8 cellular contexts compared by ENCODE assay signal in genomic region chr17:18960803-18961511, GRCh38. TPM values are rescaled to one million over a fixed set of nuclear protein-coding genes. Genes with fewer than 3 reads are reported as not detected.
DNase-seq lines count a peak whose midpoint lies in the region; ATAC-seq and TF ChIP-seq lines count a peak whose summit lies in the region.

No MANE protein-coding gene starts in this region.

- ATAC-seq in GM21528 (IDR thresholded peaks at IDR 0.05; ENCODE audit: low FRiP score, unreplicated experiment): peak; percentile 61
- peak; percentile 58 for ATAC-seq in activated naive CD8-positive, alpha-beta T cell treated with anti-CD3 and anti-CD28 coated beads, Interleukin-2, amount 50 U/mL, for 24 hours
- ATAC-seq in left ventricle myocardium superior: peak; percentile 89
- peak; percentile 81 to 92 for ATAC-seq in gastrocnemius medialis
- no peak for ATAC-seq in HG02840 (IDR thresholded peaks at IDR 0.05; ENCODE audit: low FRiP score, unreplicated experiment)

- in situ Hi-C loops in gastrocnemius medialis (cut with MboI; ENCODE audit: low sequenced_read_pairs in 4 of 4): loop anchor here in 1 of 4 donors (10.0 kb wide), 1 partner anchor 54 kb away; no protein-coding TSS in a partner anchor

- TF ChIP-seq CTCF in gastrocnemius medialis (IDR thresholded peaks at IDR 0.05 in 4 of 5, conservative IDR thresholded peaks at IDR 0.05 in 1 of 5): peak; percentile 73 to 96 (median 92)

- no peaks in the 10 kb centered on the region for H3K27me3 ChIP-seq in gastrocnemius medialis

- H3K27me3 Mint-ChIP-seq in activated naive CD8-positive, alpha-beta T cell treated with anti-CD3 and anti-CD28 coated beads, Interleukin-2, amount 50 U/mL, for 24 hours: no peaks in the 10 kb centered on the region

- H3K36me3 ChIP-seq in gastrocnemius medialis: no peaks in the 10 kb centered on the region

- H3K27ac ChIP-seq in gastrocnemius medialis: no peak overlapping the region

- no peak for TF ChIP-seq POLR2A in gastrocnemius medialis (IDR thresholded peaks at IDR 0.05)

- H3K27ac Mint-ChIP-seq in activated naive CD8-positive, alpha-beta T cell treated with anti-CD3 and anti-CD28 coated beads, Interleukin-2, amount 50 U/mL, for 24 hours: no peak overlapping the region

- H3K9me3 ChIP-seq in gastrocnemius medialis: no peaks in the 10 kb centered on the region

- intact Hi-C loops in left ventricle myocardium superior (cut with micrococcal nuclease) (no loop called here), gastrocnemius medialis (cut with DNase I; ENCODE audit: low total_unique reads) (no loop called here)

- H3K9me3 Mint-ChIP-seq in activated naive CD8-positive, alpha-beta T cell treated with anti-CD3 and anti-CD28 coated beads, Interleukin-2, amount 50 U/mL, for 24 hours: no peaks in the 10 kb centered on the region

- H3K4me3 Mint-ChIP-seq in activated naive CD8-positive, alpha-beta T cell treated with anti-CD3 and anti-CD28 coated beads, Interleukin-2, amount 50 U/mL, for 24 hours: peak overlapping the region; percentile 29

- DNase-seq in COLO829 (ENCODE audit: low spot score) (peak; percentile 58), LoVo (ENCODE audit: low spot score) (peak; percentile 74), T-helper 1 cell (peak; percentile 40 to 65 (median 63)), left ventricle myocardium superior (peak; percentile 88), gastrocnemius medialis (peak; percentile 58 to 62)
- DNase-seq in activated naive CD8-positive, alpha-beta T cell treated with anti-CD3 and anti-CD28 coated beads, Interleukin-2, amount 50 U/mL, for 24 hours: peak; percentile 94

- H3K36me3 Mint-ChIP-seq in activated naive CD8-positive, alpha-beta T cell treated with anti-CD3 and anti-CD28 coated beads, Interleukin-2, amount 50 U/mL, for 24 hours (ENCODE audit: low read depth): no peaks in the 10 kb centered on the region

- H3K4me3 ChIP-seq in gastrocnemius medialis: no peak overlapping the region

- no peaks in the 10 kb centered on the region for H3K4me1 ChIP-seq in gastrocnemius medialis

- H3K4me1 Mint-ChIP-seq in activated naive CD8-positive, alpha-beta T cell treated with anti-CD3 and anti-CD28 coated beads, Interleukin-2, amount 50 U/mL, for 24 hours: peaks cover 37% of the 10 kb centered on the region

RNA-seq across cellular contexts. Expression of gene SLC5A10, which starts 9.0 kb away (rescaled TPM):
- not detected for total RNA-seq in left ventricle myocardium superior
- not detected for total RNA-seq in gastrocnemius medialis

RNA-seq across cellular contexts. Expression of gene FAM83G, which starts 43.6 kb away (rescaled TPM):
- total RNA-seq in left ventricle myocardium superior (2.3 TPM), gastrocnemius medialis (10 to 100 TPM in 3 of 4 donors, 1 to 10 TPM in 1; 8.2 to 25.6 (median 16.9) TPM)
